8 cellular contexts compared by ENCODE assay signal in genomic region chr1:144560717-144561246, GRCh38. TPM values are rescaled to one million over a fixed set of nuclear protein-coding genes. Genes with fewer than 3 reads are reported as not detected.
DNase-seq lines count a peak whose midpoint lies in the region; ATAC-seq and TF ChIP-seq lines count a peak whose summit lies in the region.
"Not testable (repeated sequence)": the region's sequence is repeated elsewhere in the genome, so short reads cannot be mapped to it uniquely, and the experiment has no call there.

No MANE protein-coding gene starts in this region.

- POLR2A ChIA-PET in T-cell (lab: Charles Lee), result not testable (repeated sequence)

- H3K27ac Mint-ChIP-seq in T-cell, result peak overlapping the region; percentile 99
- peak overlapping the region; percentile 98 for H3K27ac Mint-ChIP-seq in stimulated activated memory B cell treated with anti-CD40 and anti-IgM and Interleukin-4, amounts not matched to agents 10 μg/mL and 1 μg/mL and 100 μg/mL, for 72 hours

- not testable (repeated sequence) for H3K79me2 ChIP-seq in GM23248 (ENCODE audit: insufficient read depth); neural cell (replicated peaks; ENCODE audit: insufficient read depth, low read length)

- peak; percentile 78 for TF ChIP-seq EP300 in neural cell (conservative IDR thresholded peaks at IDR 0.05; ENCODE audit: poor library complexity, severe bottlenecking)

- not testable (repeated sequence) for TF ChIP-seq CTCF in LNCaP clone FGC (IDR thresholded peaks at IDR 0.05; ENCODE audit: control insufficient read depth, extremely low read depth, insufficient read depth); fibroblast of villous mesenchyme (IDR thresholded peaks at IDR 0.05; ENCODE audit: insufficient read depth, low read depth, low read length); neural cell (IDR thresholded peaks at IDR 0.05; ENCODE audit: poor library complexity, severe bottlenecking)

- ATAC-seq in T-cell (replicated peaks in 1 of 4), result peak; percentile 75 to 85 (median 80)
- ATAC-seq in stimulated activated memory B cell treated with anti-CD40 and anti-IgM and Interleukin-4, amounts not matched to agents 10 μg/mL and 1 μg/mL and 100 μg/mL, for 72 hours, result peak; percentile 73

- in situ Hi-C loops in GM23248 (cut with MboI), result not testable (repeated sequence)

- H3K27me3 Mint-ChIP-seq in T-cell; stimulated activated memory B cell treated with anti-CD40 and anti-IgM and Interleukin-4, amounts not matched to agents 10 μg/mL and 1 μg/mL and 100 μg/mL, for 72 hours: not testable (repeated sequence)

- H2AFZ ChIP-seq in GM23248; neural cell (ENCODE audit: low read depth, low read length): not testable (repeated sequence)

- H3K9ac ChIP-seq in GM23248, result peak overlapping the region; percentile 90
- H3K9ac ChIP-seq in neural cell (ENCODE audit: low read length), result peak overlapping the region; percentile 67

- not testable (repeated sequence) for H3K9me2 ChIP-seq in GM23248 (ENCODE audit: insufficient read depth); neural cell (ENCODE audit: insufficient read depth, low read length)

- H3K36me3 ChIP-seq in GM23248 (ENCODE audit: low read depth); neural cell (ENCODE audit: insufficient read depth, low read length): not testable (repeated sequence)

- H4K20me1 ChIP-seq in GM23248 (ENCODE audit: insufficient read depth); neural cell (ENCODE audit: insufficient read depth): not testable (repeated sequence)

- peak; percentile 34 for DNase-seq in DMS79 treated with DMSO at 0.1 percent for 48 hours (lab: John Stamatoyannopoulos, UW)
- DNase-seq in GM23248, result peak; percentile 64
- peak; percentile 71 for DNase-seq in LNCaP clone FGC (ENCODE audit: low read depth)
- DNase-seq in T-cell, result peak; percentile 41 to 85 (median 64)
- DNase-seq in activated naive CD4-positive, alpha-beta T cell treated with anti-CD3 and anti-CD28 coated beads, Interleukin-2, amount 50 U/mL, for 16 hours, result peak; percentile 72
- peak; percentile 85 for DNase-seq in fibroblast of villous mesenchyme (ENCODE audit: low read depth)

- H3K27ac ChIP-seq in GM23248 (peak overlapping the region; percentile 91), neural cell (ENCODE audit: low read length) (peak overlapping the region; percentile 83)

- H3K27me3 ChIP-seq in GM23248 (replicated peaks; ENCODE audit: insufficient read depth); neural cell (ENCODE audit: insufficient read depth, low read depth, low read length): not testable (repeated sequence)

- H3K4me1 ChIP-seq in GM23248 (ENCODE audit: insufficient read depth), result not testable (repeated sequence)

- H3K4me3 ChIP-seq in GM23248 (peak overlapping the region; percentile 62), LNCaP clone FGC (ENCODE audit: low read depth, low read length) (peak overlapping the region; percentile 29; the same call in 1 of the 2 replicates), fibroblast of villous mesenchyme (ENCODE audit: low read depth, low read length) (peak overlapping the region; percentile 51), neural cell (ENCODE audit: low read length) (peak overlapping the region; percentile 56)

- H3K36me3 Mint-ChIP-seq in T-cell; stimulated activated memory B cell treated with anti-CD40 and anti-IgM and Interleukin-4, amounts not matched to agents 10 μg/mL and 1 μg/mL and 100 μg/mL, for 72 hours: not testable (repeated sequence)

- H3K9me3 Mint-ChIP-seq in T-cell; stimulated activated memory B cell treated with anti-CD40 and anti-IgM and Interleukin-4, amounts not matched to agents 10 μg/mL and 1 μg/mL and 100 μg/mL, for 72 hours: not testable (repeated sequence)

- CTCF ChIA-PET in T-cell (lab: Charles Lee), result not testable (repeated sequence)

- not testable (repeated sequence) for TF ChIP-seq RAD21 in neural cell (conservative IDR thresholded peaks at IDR 0.05)

- peaks cover 5 to 11% (median 7%) of the 10 kb centered on the region in 3 donors for H3K4me1 Mint-ChIP-seq in T-cell
- H3K4me1 Mint-ChIP-seq in stimulated activated memory B cell treated with anti-CD40 and anti-IgM and Interleukin-4, amounts not matched to agents 10 μg/mL and 1 μg/mL and 100 μg/mL, for 72 hours, result peaks cover 12% of the 10 kb centered on the region

- H3F3A ChIP-seq in GM23248 (ENCODE audit: insufficient read depth); neural cell (ENCODE audit: insufficient read depth, low read length, poor library complexity, severe bottlenecking): not testable (repeated sequence)

- H3K9me3 ChIP-seq in GM23248 (ENCODE audit: low read depth); neural cell (ENCODE audit: low read length): not testable (repeated sequence)

- H3K4me3 Mint-ChIP-seq in T-cell, result peak overlapping the region; percentile 60 to 83 (median 68)
- H3K4me3 Mint-ChIP-seq in stimulated activated memory B cell treated with anti-CD40 and anti-IgM and Interleukin-4, amounts not matched to agents 10 μg/mL and 1 μg/mL and 100 μg/mL, for 72 hours, result peak overlapping the region; percentile 78

- H3K4me2 ChIP-seq in GM23248 (ENCODE audit: unreplicated experiment); neural cell (ENCODE audit: low read length): not testable (repeated sequence)

- WGBS in GM23248 (ENCODE audit: low coverage in 1 of 2, low lambda C conversion rate in 2 of 2, missing lambda C conversion rate in 2 of 2), 2 experiments, result 1 to 7% methylated on average over 3 to 19 of the region's 34 CpGs

TF ChIP-seq in neural cell, 6 proteins besides CTCF, POLR2A, EP300 and RAD21:
- peak; percentile 83 for TF ChIP-seq POLR2AphosphoS5 (IDR thresholded peaks at IDR 0.05)

RNA-seq across cellular contexts. Expression of gene PPIAL4F, which starts 31.9 kb away (rescaled TPM):
- not detected in 2 replicates for total RNA-seq in GM23248 (2014; rRNA removed; shearing (Covaris generic))
- polyA plus RNA-seq in GM23248 (2016; fragmentation: Nextera tagmentation; extraction: Ambion mirVana), result not detected in 2 replicates
- total RNA-seq in T-cell, result under 1 TPM in 1 of 5 donors, not detected in 4; 0.62 TPM
- not detected in 2 replicates for total RNA-seq in fibroblast of villous mesenchyme
- not detected in 2 replicates for polyA plus RNA-seq in neural cell
- not detected in 2 replicates for polyA minus RNA-seq in neural cell

Comparison
In these comparisons a context has a peak if more than half of its experiments do, and no peak if none do; other contexts are left out.
1. Peak in every context shown above with its lines: DNase-seq, ATAC-seq, H3K4me3 ChIP-seq and H3K27ac ChIP-seq.
2. DNase-seq: peak in every context shown above with its lines; median percentile 85 in fibroblast of villous mesenchyme; 72 in activated naive CD4-positive, alpha-beta T cell treated with anti-CD3 and anti-CD28 coated beads, Interleukin-2, amount 50 U/mL, for 16 hours; 71 in LNCaP clone FGC; 64 in T-cell; 64 in GM23248; 34 in DMS79 treated with DMSO at 0.1 percent for 48 hours.